8 cellular contexts compared by ENCODE assay signal in the genomic region with DNA sequence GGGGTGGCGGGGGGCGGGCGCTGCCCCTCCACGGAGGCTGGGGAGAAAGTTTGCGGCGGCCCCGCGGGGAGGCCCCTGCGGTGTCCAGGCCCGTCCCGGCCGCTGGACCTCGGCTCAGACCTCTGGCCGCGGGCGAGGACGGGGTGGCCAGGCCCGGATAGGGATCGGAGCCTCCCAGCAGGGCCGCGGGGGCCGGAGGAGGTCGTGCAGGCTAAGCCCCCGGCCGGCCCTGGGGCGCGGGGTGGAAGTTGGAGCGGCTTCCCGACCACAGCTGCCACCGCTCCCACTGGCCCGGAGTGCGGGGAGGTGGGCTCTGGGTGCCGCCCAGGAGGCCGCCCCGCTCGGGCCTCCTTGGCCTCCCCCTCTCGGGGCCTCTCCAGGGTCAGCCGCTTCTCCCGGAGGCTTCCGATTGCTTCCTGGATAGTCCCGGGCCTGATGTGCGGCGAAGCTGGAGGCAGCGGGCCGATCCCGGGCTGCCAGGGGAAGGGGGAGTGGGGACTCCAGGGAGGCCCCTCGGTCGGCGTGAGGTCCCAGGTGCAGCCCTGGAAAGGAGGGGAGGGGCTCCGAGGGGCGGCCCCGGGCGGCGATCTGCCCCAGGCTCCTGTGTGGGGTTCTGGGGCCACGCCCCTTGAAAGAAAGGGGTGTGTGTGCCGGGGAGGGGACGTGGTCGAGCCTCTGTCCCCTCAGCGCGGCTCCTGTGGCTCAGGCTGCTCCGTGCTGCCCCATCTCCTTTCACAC. TPM values are rescaled to one million over a fixed set of nuclear protein-coding genes. Genes with fewer than 3 reads are reported as not detected.
DNase-seq lines count a peak whose midpoint lies in the region; ATAC-seq and TF ChIP-seq lines count a peak whose summit lies in the region.

No MANE protein-coding gene starts in this region.

- peak overlapping the region; percentile 38 to 61 (median 46) for H3K27ac ChIP-seq in esophagus muscularis mucosa (replicated peaks in 1 of 4)

- H3K4me1 ChIP-seq in esophagus muscularis mucosa (peaks cover 24 to 54% (median 45%) of the 10 kb centered on the region in 4 donors), neuron (ENCODE audit: insufficient read depth, low read length) (peaks cover 11% of the 10 kb centered on the region)

- no peak for TF ChIP-seq POLR2A in esophagus muscularis mucosa (IDR thresholded peaks at IDR 0.05; ENCODE audit: low read depth)

- H3K4me3 ChIP-seq in esophagus muscularis mucosa (peak overlapping the region; percentile 68 to 92 (median 84)), neuron (ENCODE audit: low read length) (peak overlapping the region; percentile 72)

- WGBS in esophagus muscularis mucosa: no CpG with 5 or more reads among the region's 61 CpGs

- peaks cover 0 to 8% (median 0%) of the 10 kb centered on the region in 4 donors for H3K27me3 ChIP-seq in esophagus muscularis mucosa
- no peaks in the 10 kb centered on the region for H3K27me3 ChIP-seq in neuron (ENCODE audit: insufficient read depth, low read length)

- DNase-seq in ELF-1 (ENCODE audit: low read depth, low spot score) (peak; percentile 58), HuH-7 (ENCODE audit: low spot score) (peak; percentile 55), esophagus muscularis mucosa (ENCODE audit: extremely low spot score) (no peak), NCI-H2107 (lab: John Stamatoyannopoulos, UW) (no peak)
- DNase-seq in activated CD8-positive, alpha-beta memory T cell treated with anti-CD3 and anti-CD28 coated beads for 24 hours: peak; percentile 68

- ATAC-seq in HG03108 (IDR thresholded peaks at IDR 0.05; ENCODE audit: unreplicated experiment) (no peak), GM19455 (IDR thresholded peaks at IDR 0.05; ENCODE audit: unreplicated experiment) (no peak)

- TF ChIP-seq CTCF in esophagus muscularis mucosa (IDR thresholded peaks at IDR 0.05): no peak

- H2AFZ ChIP-seq in neuron (ENCODE audit: low read depth, low read length): no peak overlapping the region

- peaks cover 0 to 6% (median 4%) of the 10 kb centered on the region in 4 donors for H3K36me3 ChIP-seq in esophagus muscularis mucosa
- H3K36me3 ChIP-seq in neuron (ENCODE audit: insufficient read depth, low read length): peaks cover 8% of the 10 kb centered on the region

- no peak for TF ChIP-seq EP300 in esophagus muscularis mucosa (IDR thresholded peaks at IDR 0.05)

- no peaks in the 10 kb centered on the region for H3K9me3 ChIP-seq in esophagus muscularis mucosa
- H3K9me3 ChIP-seq in neuron (ENCODE audit: low read length): no peaks in the 10 kb centered on the region

- intact Hi-C loops in esophagus muscularis mucosa (cut with DNase I): loop anchor here (2.0 to 10.0 kb wide), 4 partner anchors 233 to 561 kb away; no protein-coding TSS in a partner anchor

RNA-seq across cellular contexts. Expression of a gene that starts 0.9 kb away (rescaled TPM):
- total RNA-seq in esophagus muscularis mucosa: 10 to 100 TPM; 33.6 to 82.4 (median 47.0) TPM

Comparison
In these comparisons a context has a peak if more than half of its experiments do, and no peak if none do; other contexts are left out.
1. DNase-seq: peak in ELF-1 (single experiment), HuH-7 (single experiment) and activated CD8-positive, alpha-beta memory T cell treated with anti-CD3 and anti-CD28 coated beads for 24 hours (single experiment); none in esophagus muscularis mucosa (single experiment) and NCI-H2107 (single experiment).